In the genomic region with DNA sequence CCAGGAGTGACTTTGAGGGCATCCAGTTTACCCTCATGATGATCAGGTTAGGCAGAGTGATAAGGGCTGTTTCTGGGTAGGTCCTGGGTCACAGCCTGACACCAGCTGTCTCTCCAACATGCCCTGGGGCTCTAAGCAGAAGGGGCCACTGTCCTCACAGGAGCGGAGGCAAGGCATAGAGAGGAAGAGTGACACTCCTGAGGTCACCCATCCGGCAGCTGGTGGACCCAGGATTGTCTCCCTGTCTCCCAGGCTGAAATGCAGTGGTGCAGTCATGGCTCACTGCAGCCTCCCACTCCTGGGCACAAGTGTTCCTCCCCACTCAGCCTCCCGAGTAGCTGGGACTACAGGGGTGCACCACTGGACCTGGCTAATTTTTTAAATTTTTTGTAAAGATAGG, we compare ENCODE assay signal across 21 cellular contexts.
"Had no signal": no experiment of that assay in that cellular context is flagged by ENCODE, and none has a peak within 500 bp of the region (broad histone marks: within the 10 kb centered on the region; RNA-seq: fewer than 3 reads in every experiment).

No MANE protein-coding gene starts in this region.

- H3K9ac ChIP-seq: parathyroid adenoma had no signal

- H3K4me3 ChIP-seq: adrenal gland, breast epithelium, colonic mucosa, dorsolateral prefrontal cortex, esophagus squamous epithelium, gastrocnemius medialis, right lobe of liver, skin epidermis, stomach, suprapubic skin, tibial nerve, uterus had no signal

- H3K9me3 ChIP-seq: adrenal gland, breast epithelium, colonic mucosa, esophagus squamous epithelium, gastrocnemius medialis, right lobe of liver, stomach, suprapubic skin, tibial nerve, uterus had no signal

- H3K27me3 ChIP-seq: adrenal gland, breast epithelium, colonic mucosa, right lobe of liver, uterus had no signal

- H3K36me3 ChIP-seq: adrenal gland, breast epithelium, colonic mucosa, esophagus squamous epithelium, gastrocnemius medialis, right lobe of liver, stomach, suprapubic skin, tibial nerve, uterus had no signal

- H3K4me1 ChIP-seq: adrenal gland, breast epithelium, colonic mucosa, esophagus squamous epithelium, gastrocnemius medialis, parathyroid adenoma, right lobe of liver, stomach, suprapubic skin, tibial nerve, uterus had no signal

- FAIRE-seq: astrocyte, TTC549 had no signal

- H3K27ac ChIP-seq: adrenal gland, breast epithelium, colonic mucosa, dorsolateral prefrontal cortex, esophagus squamous epithelium, gastrocnemius medialis, parathyroid adenoma, right lobe of liver, skin epidermis, stomach, suprapubic skin, tibial nerve, uterus had no signal

- H2AFZ ChIP-seq: parathyroid adenoma had no signal

- DNase-seq: activated CD4-positive, alpha-beta T cell treated with anti-CD3 and anti-CD28 coated beads for 36 hours; activated CD4-positive, alpha-beta T cell treated with anti-CD3 and anti-CD28 coated beads, Interleukin-2, amount 50 U/mL, for 48 hours; adrenal gland; colonic mucosa; esophagus squamous epithelium; gastrocnemius medialis; hippocampal formation; left ventricle myocardium superior; right lobe of liver; stimulated activated CD4-positive, alpha-beta T cell treated with anti-CD3 and anti-CD28 coated beads, Interleukin-15, amount 100 ng/mL, for 24 hours; stomach; uterus had no signal

- H3K79me2 ChIP-seq: parathyroid adenoma had no signal

- ATAC-seq: activated CD4-positive, alpha-beta T cell treated with anti-CD3 and anti-CD28 coated beads for 36 hours; gastrocnemius medialis; left ventricle myocardium superior; right lobe of liver; stimulated activated memory B cell treated with anti-CD40 and anti-IgM and Interleukin-4, amounts not matched to agents 10 μg/mL and 1 μg/mL and 100 μg/mL, for 72 hours had no signal
